In the genomic region with DNA sequence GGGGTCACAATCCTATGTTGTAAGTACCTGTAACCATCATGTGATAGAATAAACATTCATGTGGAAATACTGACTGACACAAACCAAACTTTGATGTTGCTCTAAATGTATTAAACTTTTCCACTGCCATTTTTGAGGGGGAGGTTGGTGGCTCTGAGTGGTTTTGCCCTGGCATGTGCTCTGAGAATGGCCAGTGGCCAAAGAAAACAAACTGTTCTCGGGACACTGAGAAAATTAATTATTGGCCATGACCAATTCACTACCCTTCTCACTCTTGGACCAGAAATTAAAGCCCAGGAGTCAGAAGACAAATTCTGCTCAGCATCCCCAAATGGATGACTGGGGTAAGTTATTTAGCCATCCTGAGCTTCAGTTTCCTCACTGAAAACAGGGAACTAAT, we compare ENCODE assay signal across 1 cellular context.
TF ChIP-seq lines count a peak whose summit lies in the region.

No MANE protein-coding gene starts in this region.

TF ChIP-seq in WTC11, 78 proteins besides CTCF, POLR2A, EP300 and RAD21 (continued from another document):
- TF ChIP-seq ZNF425 (CRISPR knock-in tag; conservative IDR thresholded peaks at IDR 0.05) (no peak), CDX4 (CRISPR knock-in tag; IDR thresholded peaks at IDR 0.05; ENCODE audit: borderline replicate concordance) (no peak), CREB1 (CRISPR knock-in tag; IDR thresholded peaks at IDR 0.05) (no peak)
